Comparison of ENCODE assay signal across 38 cellular contexts in genomic region chr18:74617486-74617885, GRCh38.
"Had no signal": no experiment of that assay in that cellular context is flagged by ENCODE, and none has a peak within 500 bp of the region (broad histone marks: within the 10 kb centered on the region; RNA-seq: fewer than 3 reads in every experiment).

No MANE protein-coding gene starts in this region.

- H3K9me3 Mint-ChIP-seq: activated CD4-positive, alpha-beta memory T cell treated with anti-CD3 and anti-CD28 coated beads, Interleukin-2, amount 10 ng/mL, durations not matched to agents 7 days and 5 days; activated CD4-positive, alpha-beta T cell treated with anti-CD3 and anti-CD28 coated beads, Interleukin-2, amount 10 ng/mL, durations not matched to agents 7 days and 5 days; activated naive CD4-positive, alpha-beta T cell treated with anti-CD3 and anti-CD28 coated beads, Interleukin-2, amount 10 ng/mL, durations not matched to agents 7 days and 5 days; activated naive CD4-positive, alpha-beta T cell treated with anti-CD3 and anti-CD28 coated beads, Interleukin-2, amount 50 U/mL, for 24 hours; activated naive CD8-positive, alpha-beta T cell treated with anti-CD3 and anti-CD28 coated beads, Interleukin-2, amount 10 ng/mL, durations not matched to agents 7 days and 5 days; activated naive CD8-positive, alpha-beta T cell treated with anti-CD3 and anti-CD28 coated beads, Interleukin-2, amount 50 U/mL, for 24 hours; activated T-cell treated with anti-CD3 and anti-CD28 coated beads, Interleukin-2, amount 50 U/mL, for 24 hours; activated T-helper 2 cell treated with anti-CD3 and anti-CD28 coated beads, Interferon-gamma antibody, Interleukin-2, Interleukin-4, amounts not matched to agents 10 μg/mL and 5 μg/mL and 100 μg/mL, durations not matched to agents 14 hours and 24 hours and 36 hours; brain; central memory CD8-positive, alpha-beta T cell; T-helper 1 cell treated with Interleukin-12 subunit alpha and Interleukin-12 subunit beta and Interleukin-4 antibody, amounts not matched to agents 30 μg/mL and 1 μg/mL, for 36 hours; T-helper 2 cell treated with Interferon-gamma antibody and Interleukin-4, amounts not matched to agents 5 μg/mL and 100 μg/mL, for 36 hours had no signal

- H3K4me3 Mint-ChIP-seq: activated CD4-positive, alpha-beta memory T cell treated with anti-CD3 and anti-CD28 coated beads, Interleukin-2, amount 10 ng/mL, durations not matched to agents 7 days and 5 days; activated CD4-positive, alpha-beta T cell treated with anti-CD3 and anti-CD28 coated beads for 36 hours; activated CD4-positive, alpha-beta T cell treated with anti-CD3 and anti-CD28 coated beads, Interleukin-2, amount 10 ng/mL, durations not matched to agents 7 days and 5 days; activated CD8-positive, alpha-beta memory T cell treated with anti-CD3 and anti-CD28 coated beads, Interleukin-2, amount 10 ng/mL, durations not matched to agents 7 days and 5 days; activated CD8-positive, alpha-beta T cell treated with anti-CD3 and anti-CD28 coated beads, Interleukin-2, amount 10 ng/mL, durations not matched to agents 7 days and 5 days; activated naive CD4-positive, alpha-beta T cell treated with anti-CD3 and anti-CD28 coated beads, Interleukin-2, amount 10 ng/mL, durations not matched to agents 7 days and 5 days; activated naive CD4-positive, alpha-beta T cell treated with anti-CD3 and anti-CD28 coated beads, Interleukin-2, amount 50 U/mL, for 24 hours; activated naive CD8-positive, alpha-beta T cell; activated naive CD8-positive, alpha-beta T cell treated with anti-CD3 and anti-CD28 coated beads, Interleukin-2, amount 10 ng/mL, durations not matched to agents 7 days and 5 days; activated naive CD8-positive, alpha-beta T cell treated with anti-CD3 and anti-CD28 coated beads, Interleukin-2, amount 50 U/mL, for 24 hours; activated T-cell treated with anti-CD3 and anti-CD28 coated beads, Interleukin-2, amount 50 U/mL, for 24 hours; brain; central memory CD8-positive, alpha-beta T cell; T-helper 1 cell treated with Interleukin-12 subunit alpha and Interleukin-12 subunit beta and Interleukin-4 antibody, amounts not matched to agents 30 μg/mL and 1 μg/mL, for 36 hours; T-helper 2 cell treated with Interferon-gamma antibody and Interleukin-4, amounts not matched to agents 5 μg/mL and 100 μg/mL, for 36 hours; WTC11 had no signal

- H3K27ac Mint-ChIP-seq: activated CD4-positive, alpha-beta memory T cell treated with anti-CD3 and anti-CD28 coated beads, Interleukin-2, amount 10 ng/mL, durations not matched to agents 7 days and 5 days; activated CD4-positive, alpha-beta T cell treated with anti-CD3 and anti-CD28 coated beads for 36 hours; activated CD4-positive, alpha-beta T cell treated with anti-CD3 and anti-CD28 coated beads, Interleukin-2, amount 10 ng/mL, durations not matched to agents 7 days and 5 days; activated CD8-positive, alpha-beta memory T cell treated with anti-CD3 and anti-CD28 coated beads, Interleukin-2, amount 10 ng/mL, durations not matched to agents 7 days and 5 days; activated CD8-positive, alpha-beta T cell treated with anti-CD3 and anti-CD28 coated beads, Interleukin-2, amount 10 ng/mL, durations not matched to agents 7 days and 5 days; activated naive CD4-positive, alpha-beta T cell treated with anti-CD3 and anti-CD28 coated beads, Interleukin-2, amount 10 ng/mL, durations not matched to agents 7 days and 5 days; activated naive CD4-positive, alpha-beta T cell treated with anti-CD3 and anti-CD28 coated beads, Interleukin-2, amount 50 U/mL, for 24 hours; activated naive CD8-positive, alpha-beta T cell; activated naive CD8-positive, alpha-beta T cell treated with anti-CD3 and anti-CD28 coated beads, Interleukin-2, amount 10 ng/mL, durations not matched to agents 7 days and 5 days; activated naive CD8-positive, alpha-beta T cell treated with anti-CD3 and anti-CD28 coated beads, Interleukin-2, amount 50 U/mL, for 24 hours; activated T-cell treated with anti-CD3 and anti-CD28 coated beads, Interleukin-2, amount 50 U/mL, for 24 hours; activated T-helper 2 cell treated with anti-CD3 and anti-CD28 coated beads, Interferon-gamma antibody, Interleukin-2, Interleukin-4, amounts not matched to agents 10 μg/mL and 5 μg/mL and 100 μg/mL, durations not matched to agents 14 hours and 24 hours and 36 hours; brain; T-helper 1 cell treated with Interleukin-12 subunit alpha and Interleukin-12 subunit beta and Interleukin-4 antibody, amounts not matched to agents 30 μg/mL and 1 μg/mL, for 36 hours; T-helper 2 cell treated with Interferon-gamma antibody and Interleukin-4, amounts not matched to agents 5 μg/mL and 100 μg/mL, for 36 hours; WTC11 had no signal

- FAIRE-seq: bronchial epithelial cell had no signal

- H3K27ac ChIP-seq: ascending aorta, cardiac muscle cell, WERI-Rb-1 had no signal

- H3K9me3 ChIP-seq: ascending aorta had no signal

- H3K27me3 ChIP-seq: ascending aorta, cardiac muscle cell had no signal

- H3K36me3 ChIP-seq: ascending aorta, cardiac muscle cell, WERI-Rb-1 had no signal

- H3K36me3 Mint-ChIP-seq: activated CD8-positive, alpha-beta memory T cell treated with anti-CD3 and anti-CD28 coated beads, Interleukin-2, amount 10 ng/mL, durations not matched to agents 7 days and 5 days; activated naive CD4-positive, alpha-beta T cell treated with anti-CD3 and anti-CD28 coated beads, Interleukin-2, amount 10 ng/mL, durations not matched to agents 7 days and 5 days; activated naive CD4-positive, alpha-beta T cell treated with anti-CD3 and anti-CD28 coated beads, Interleukin-2, amount 50 U/mL, for 24 hours; activated naive CD8-positive, alpha-beta T cell treated with anti-CD3 and anti-CD28 coated beads, Interleukin-2, amount 10 ng/mL, durations not matched to agents 7 days and 5 days; brain; WTC11 had no signal

- ATAC-seq: activated CD4-positive, alpha-beta T cell treated with anti-CD3 and anti-CD28 coated beads for 36 hours; activated CD4-positive, CD25-positive, alpha-beta regulatory T cell treated with anti-CD3 and anti-CD28 coated beads, Interleukin-2, amount 50 U/mL, for 24 hours; activated CD8-positive, alpha-beta memory T cell treated with anti-CD3 and anti-CD28 coated beads, Interleukin-2, amount 10 ng/mL, durations not matched to agents 7 days and 5 days; activated CD8-positive, alpha-beta T cell treated with anti-CD3 and anti-CD28 coated beads, Interleukin-2, amount 10 ng/mL, durations not matched to agents 7 days and 5 days; activated naive CD8-positive, alpha-beta T cell treated with anti-CD3 and anti-CD28 coated beads, Interleukin-2, amount 50 U/mL, for 24 hours; WTC11 had no signal

- DNase-seq: activated CD4-positive, alpha-beta memory T cell treated with anti-CD3 and anti-CD28 coated beads, Interleukin-2, amount 10 ng/mL, durations not matched to agents 7 days and 5 days; activated CD4-positive, alpha-beta T cell treated with anti-CD3 and anti-CD28 coated beads for 1 hour; activated CD4-positive, alpha-beta T cell treated with anti-CD3 and anti-CD28 coated beads for 36 hours; activated CD4-positive, alpha-beta T cell treated with anti-CD3 and anti-CD28 coated beads for 48 hours; activated CD4-positive, alpha-beta T cell treated with anti-CD3 and anti-CD28 coated beads, Interleukin-2, amount 10 ng/mL, durations not matched to agents 7 days and 5 days; activated CD4-positive, alpha-beta T cell treated with anti-CD3 and anti-CD28 coated beads, Interleukin-2, amount 50 U/mL, for 48 hours; activated CD4-positive, CD25-positive, alpha-beta regulatory T cell; activated CD8-positive, alpha-beta memory T cell treated with anti-CD3 and anti-CD28 coated beads for 24 hours; activated CD8-positive, alpha-beta memory T cell treated with anti-CD3 and anti-CD28 coated beads, Interleukin-2, amount 10 ng/mL, durations not matched to agents 7 days and 5 days; activated CD8-positive, alpha-beta memory T cell treated with anti-CD3 and anti-CD28 coated beads, Interleukin-2, amount 50 U/mL, for 48 hours; activated CD8-positive, alpha-beta T cell treated with anti-CD3 and anti-CD28 coated beads, Interleukin-2, amount 10 ng/mL, durations not matched to agents 7 days and 5 days; activated effector memory CD4-positive, alpha-beta T cell treated with Interleukin-2 at 50 U/mL for 16 hours; activated gamma-delta T cell; activated naive CD4-positive, alpha-beta T cell treated with anti-CD3 and anti-CD28 coated beads, Interleukin-2, amount 10 ng/mL, durations not matched to agents 7 days and 5 days; activated naive CD4-positive, alpha-beta T cell treated with Interleukin-2 at 50 U/mL for 16 hours; activated naive CD8-positive, alpha-beta T cell treated with anti-CD3 and anti-CD28 coated beads, Interleukin-2, amount 10 ng/mL, durations not matched to agents 7 days and 5 days; activated naive CD8-positive, alpha-beta T cell treated with anti-CD3 and anti-CD28 coated beads, Interleukin-2, amount 50 U/mL, for 24 hours; activated T-cell treated with anti-CD3 and anti-CD28 coated beads, Interleukin-2, amount 50 U/mL, for 24 hours; activated T-cell treated with anti-CD3 and anti-CD28 coated beads, Interleukin-2, amount 50 U/mL, for 48 hours; amygdala; anterior cingulate cortex; caudate nucleus; T-helper 1 cell; T-helper 2 cell; T-helper 9 cell; WERI-Rb-1 had no signal

- H3K4me1 ChIP-seq: ascending aorta had no signal

- H3K27me3 Mint-ChIP-seq: activated CD4-positive, alpha-beta memory T cell treated with anti-CD3 and anti-CD28 coated beads, Interleukin-2, amount 10 ng/mL, durations not matched to agents 7 days and 5 days; activated CD4-positive, alpha-beta T cell treated with anti-CD3 and anti-CD28 coated beads for 36 hours; activated CD4-positive, alpha-beta T cell treated with anti-CD3 and anti-CD28 coated beads, Interleukin-2, amount 10 ng/mL, durations not matched to agents 7 days and 5 days; activated CD8-positive, alpha-beta memory T cell treated with anti-CD3 and anti-CD28 coated beads, Interleukin-2, amount 10 ng/mL, durations not matched to agents 7 days and 5 days; activated naive CD4-positive, alpha-beta T cell treated with anti-CD3 and anti-CD28 coated beads, Interleukin-2, amount 10 ng/mL, durations not matched to agents 7 days and 5 days; activated naive CD4-positive, alpha-beta T cell treated with anti-CD3 and anti-CD28 coated beads, Interleukin-2, amount 50 U/mL, for 24 hours; activated naive CD8-positive, alpha-beta T cell; activated naive CD8-positive, alpha-beta T cell treated with anti-CD3 and anti-CD28 coated beads, Interleukin-2, amount 10 ng/mL, durations not matched to agents 7 days and 5 days; activated naive CD8-positive, alpha-beta T cell treated with anti-CD3 and anti-CD28 coated beads, Interleukin-2, amount 50 U/mL, for 24 hours; activated T-cell treated with anti-CD3 and anti-CD28 coated beads, Interleukin-2, amount 50 U/mL, for 24 hours; brain; central memory CD8-positive, alpha-beta T cell had no signal

- H3K4me3 ChIP-seq: ascending aorta, cardiac muscle cell had no signal

- H3K4me1 Mint-ChIP-seq: activated CD4-positive, alpha-beta memory T cell treated with anti-CD3 and anti-CD28 coated beads, Interleukin-2, amount 10 ng/mL, durations not matched to agents 7 days and 5 days; activated naive CD4-positive, alpha-beta T cell treated with anti-CD3 and anti-CD28 coated beads, Interleukin-2, amount 10 ng/mL, durations not matched to agents 7 days and 5 days had no signal
